28 cellular contexts compared by ENCODE assay signal in the genomic region with DNA sequence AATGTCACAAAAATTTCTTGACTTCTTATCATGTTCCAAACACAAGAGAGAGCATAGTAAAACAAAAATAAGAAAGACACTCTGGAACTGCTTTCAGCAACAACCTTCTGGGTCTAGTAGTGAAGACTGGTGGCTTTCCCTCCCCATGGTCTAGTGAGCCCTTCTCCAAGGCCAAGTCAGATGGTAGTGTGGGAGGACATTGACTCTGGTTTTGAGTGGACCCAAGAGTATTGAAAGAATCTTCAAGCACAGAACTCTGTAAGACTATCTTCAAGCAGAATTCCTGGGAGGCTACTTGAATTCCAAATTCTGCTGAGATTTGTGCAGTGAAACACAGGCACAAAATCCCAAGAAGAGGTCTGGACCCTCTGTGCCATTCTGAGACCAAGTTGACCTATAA. TPM values are rescaled to one million over a fixed set of nuclear protein-coding genes. Genes with fewer than 3 reads are reported as not detected.
"Had no signal": no experiment of that assay in that cellular context is flagged by ENCODE, and none has a peak within 500 bp of the region (broad histone marks: within the 10 kb centered on the region; RNA-seq: fewer than 3 reads in every experiment).

No MANE protein-coding gene starts in this region.

- H3K4me3 Mint-ChIP-seq: activated CD4-positive, alpha-beta memory T cell treated with anti-CD3 and anti-CD28 coated beads, Interleukin-2, amount 10 ng/mL, durations not matched to agents 7 days and 5 days; activated CD4-positive, alpha-beta T cell treated with anti-CD3 and anti-CD28 coated beads for 36 hours; activated CD8-positive, alpha-beta memory T cell treated with anti-CD3 and anti-CD28 coated beads, Interleukin-2, amount 10 ng/mL, durations not matched to agents 7 days and 5 days; activated naive CD8-positive, alpha-beta T cell treated with anti-CD3 and anti-CD28 coated beads, Interleukin-2, amount 10 ng/mL, durations not matched to agents 7 days and 5 days; activated T-helper 17 cell treated with anti-CD3 and anti-CD28 coated beads, Interleukin-2, amount 50 U/mL, for 72 hours; effector memory CD8-positive, alpha-beta T cell; memory B cell; naive B cell; neural crest cell; WTC11 had no signal

- H3K9me3 Mint-ChIP-seq: activated CD4-positive, alpha-beta memory T cell treated with anti-CD3 and anti-CD28 coated beads, Interleukin-2, amount 10 ng/mL, durations not matched to agents 7 days and 5 days; activated naive CD8-positive, alpha-beta T cell treated with anti-CD3 and anti-CD28 coated beads, Interleukin-2, amount 10 ng/mL, durations not matched to agents 7 days and 5 days; activated T-helper 17 cell treated with anti-CD3 and anti-CD28 coated beads, Interleukin-2, amount 50 U/mL, for 72 hours; effector memory CD8-positive, alpha-beta T cell; memory B cell; naive B cell; neural crest cell; WTC11 had no signal

- H3K4me1 ChIP-seq: foreskin keratinocyte, uterus had no signal

- H3K4me1 Mint-ChIP-seq: activated CD4-positive, alpha-beta memory T cell treated with anti-CD3 and anti-CD28 coated beads, Interleukin-2, amount 10 ng/mL, durations not matched to agents 7 days and 5 days; activated CD4-positive, alpha-beta T cell treated with anti-CD3 and anti-CD28 coated beads for 36 hours; activated CD8-positive, alpha-beta memory T cell treated with anti-CD3 and anti-CD28 coated beads, Interleukin-2, amount 10 ng/mL, durations not matched to agents 7 days and 5 days; activated naive CD8-positive, alpha-beta T cell treated with anti-CD3 and anti-CD28 coated beads, Interleukin-2, amount 10 ng/mL, durations not matched to agents 7 days and 5 days; activated T-helper 17 cell treated with anti-CD3 and anti-CD28 coated beads, Interleukin-2, amount 50 U/mL, for 72 hours; memory B cell; naive B cell had no signal

- H3K36me3 Mint-ChIP-seq: activated CD8-positive, alpha-beta memory T cell treated with anti-CD3 and anti-CD28 coated beads, Interleukin-2, amount 10 ng/mL, durations not matched to agents 7 days and 5 days; activated naive CD8-positive, alpha-beta T cell treated with anti-CD3 and anti-CD28 coated beads, Interleukin-2, amount 10 ng/mL, durations not matched to agents 7 days and 5 days; memory B cell; naive B cell; WTC11 had no signal

- H3K27me3 ChIP-seq: foreskin keratinocyte, tibial nerve, uterus had no signal

- H3K4me3 ChIP-seq: mucosa of descending colon, SK-N-MC, tibial nerve, uterus had no signal

- H3K36me3 ChIP-seq: tibial nerve, uterus had no signal

- H3K9me3 ChIP-seq: mucosa of descending colon, tibial nerve, uterus had no signal

- H3K27ac ChIP-seq: foreskin keratinocyte, SK-N-MC had no signal

- ATAC-seq: activated CD4-positive, alpha-beta T cell treated with anti-CD3 and anti-CD28 coated beads for 36 hours; activated CD8-positive, alpha-beta memory T cell treated with anti-CD3 and anti-CD28 coated beads, Interleukin-2, amount 10 ng/mL, durations not matched to agents 7 days and 5 days; activated T-helper 17 cell treated with anti-CD3 and anti-CD28 coated beads, Interleukin-2, amount 50 U/mL, for 72 hours; effector memory CD8-positive, alpha-beta T cell; mucosa of descending colon; WTC11 had no signal

- DNase-seq: activated CD4-positive, alpha-beta memory T cell treated with anti-CD3 and anti-CD28 coated beads, Interleukin-2, amount 10 ng/mL, durations not matched to agents 7 days and 5 days; activated CD4-positive, alpha-beta T cell treated with anti-CD3 and anti-CD28 coated beads for 36 hours; activated CD8-positive, alpha-beta memory T cell treated with anti-CD3 and anti-CD28 coated beads, Interleukin-2, amount 10 ng/mL, durations not matched to agents 7 days and 5 days; activated naive CD4-positive, alpha-beta T cell; activated naive CD8-positive, alpha-beta T cell treated with anti-CD3 and anti-CD28 coated beads, Interleukin-2, amount 10 ng/mL, durations not matched to agents 7 days and 5 days; activated T-cell treated with anti-CD3 and anti-CD28 coated beads, Interleukin-2, amount 50 U/mL, for 1 hour; anterior cingulate cortex; effector memory CD8-positive, alpha-beta T cell; hypothalamus; mucosa of descending colon; naive B cell; stimulated activated CD4-positive, alpha-beta T cell treated with anti-CD3 and anti-CD28 coated beads, Interleukin-12 subunit alpha, Interleukin-12 subunit beta, amount 100 ng/mL, for 4 hours; stimulated activated CD4-positive, alpha-beta T cell treated with anti-CD3 and anti-CD28 coated beads, Interleukin-1b, Interleukin-23, amount 100 ng/mL, for 48 hours; stimulated activated naive CD4-positive, alpha-beta T cell treated with Interleukin-2 at 50 U/mL for 16 hours; uterus had no signal

- H3K27ac Mint-ChIP-seq: activated CD4-positive, alpha-beta memory T cell treated with anti-CD3 and anti-CD28 coated beads, Interleukin-2, amount 10 ng/mL, durations not matched to agents 7 days and 5 days; activated CD4-positive, alpha-beta T cell treated with anti-CD3 and anti-CD28 coated beads for 36 hours; activated CD8-positive, alpha-beta memory T cell treated with anti-CD3 and anti-CD28 coated beads, Interleukin-2, amount 10 ng/mL, durations not matched to agents 7 days and 5 days; activated naive CD8-positive, alpha-beta T cell treated with anti-CD3 and anti-CD28 coated beads, Interleukin-2, amount 10 ng/mL, durations not matched to agents 7 days and 5 days; activated T-helper 17 cell treated with anti-CD3 and anti-CD28 coated beads, Interleukin-2, amount 50 U/mL, for 72 hours; effector memory CD8-positive, alpha-beta T cell; memory B cell; naive B cell; WTC11 had no signal

RNA-seq across cellular contexts. Expression of a gene that starts 21.1 kb away (rescaled TPM):
- total RNA-seq: activated CD4-positive, alpha-beta memory T cell treated with anti-CD3 and anti-CD28 coated beads, Interleukin-2, amount 10 ng/mL, durations not matched to agents 7 days and 5 days; T-helper 2 cell treated with Interferon-gamma antibody and Interleukin-4, amounts not matched to agents 100 ng/mL and 5 ng/mL, for 36 hours had no signal

RNA-seq across cellular contexts. Expression of a gene that starts 59.7 kb away (rescaled TPM):
- total RNA-seq: activated CD4-positive, alpha-beta memory T cell treated with anti-CD3 and anti-CD28 coated beads, Interleukin-2, amount 10 ng/mL, durations not matched to agents 7 days and 5 days; activated CD4-positive, alpha-beta T cell treated with anti-CD3 and anti-CD28 coated beads for 36 hours; activated CD8-positive, alpha-beta memory T cell treated with anti-CD3 and anti-CD28 coated beads, Interleukin-2, amount 10 ng/mL, durations not matched to agents 7 days and 5 days; activated naive CD8-positive, alpha-beta T cell treated with anti-CD3 and anti-CD28 coated beads, Interleukin-2, amount 10 ng/mL, durations not matched to agents 7 days and 5 days; activated T-helper 17 cell treated with anti-CD3 and anti-CD28 coated beads, Interleukin-2, amount 50 U/mL, for 72 hours; dermis microvascular lymphatic vessel endothelial cell; foreskin keratinocyte; liver; mucosa of descending colon; neural crest cell; osteocyte; pulmonary artery endothelial cell; subcutaneous adipose tissue; T-helper 2 cell treated with Interferon-gamma antibody and Interleukin-4, amounts not matched to agents 100 ng/mL and 5 ng/mL, for 36 hours; tibial nerve; uterus; WTC11 had no signal
